ENCODE assay signal across 20 cellular contexts in genomic region chr9:135617538-135617900, GRCh38. TPM values are rescaled to one million over a fixed set of nuclear protein-coding genes. Genes with fewer than 3 reads are reported as not detected.
"Had no signal": no experiment of that assay in that cellular context is flagged by ENCODE, and none has a peak within 500 bp of the region (broad histone marks: within the 10 kb centered on the region; RNA-seq: fewer than 3 reads in every experiment).

No MANE protein-coding gene starts in this region.

- H3K79me2 ChIP-seq: hepatocyte had no signal

- H3K36me3 ChIP-seq: esophagus muscularis mucosa, gastroesophageal sphincter, heart left ventricle, left lung, lower lobe of right lung had no signal

- H3K9me3 Mint-ChIP-seq: mesothelial cell of epicardium had no signal

- H3K27ac ChIP-seq: coronary artery, dorsolateral prefrontal cortex, esophagus muscularis mucosa, foreskin keratinocyte, gastroesophageal sphincter, heart left ventricle, hepatocyte, left lung, lower lobe of right lung had no signal

- H3K4me3 Mint-ChIP-seq: mesothelial cell of epicardium had no signal

- H2AFZ ChIP-seq: hepatocyte had no signal

- ATAC-seq: foreskin keratinocyte, gastroesophageal sphincter, heart left ventricle, left cardiac atrium, left lung, left ventricle myocardium superior, lower lobe of right lung had no signal

- H3K27me3 ChIP-seq: foreskin keratinocyte had no signal

- H3K4me2 ChIP-seq: hepatocyte had no signal

- H3K4me1 ChIP-seq: esophagus muscularis mucosa, foreskin keratinocyte, gastroesophageal sphincter, heart left ventricle, left lung, lower lobe of right lung had no signal

- H3K27ac Mint-ChIP-seq: mesothelial cell of epicardium had no signal

- H3K36me3 Mint-ChIP-seq: mesothelial cell of epicardium had no signal

- DNase-seq: dermis blood vessel endothelial cell; dorsolateral prefrontal cortex; effector CD4-positive, alpha-beta T cell; effector memory CD4-positive, alpha-beta T cell; foreskin keratinocyte; heart left ventricle; left cardiac atrium; left lung; left ventricle myocardium superior; lower lobe of right lung; mesenchymal stem cell had no signal

- H3K9me3 ChIP-seq: esophagus muscularis mucosa, gastroesophageal sphincter, heart left ventricle, left lung, lower lobe of right lung had no signal

- H3K4me3 ChIP-seq: coronary artery, dorsolateral prefrontal cortex, esophagus muscularis mucosa, gastroesophageal sphincter, heart left ventricle, hepatocyte, left lung, lower lobe of right lung had no signal

RNA-seq across cellular contexts. Expression of gene GLT6D1, which starts 21.8 kb away (rescaled TPM):
- polyA plus RNA-seq: endothelial cell of umbilical vein, esophagus, fibroblast of lung, foreskin keratinocyte, heart left ventricle, hepatocyte, keratinocyte had no signal

RNA-seq across cellular contexts. Expression of gene LCN9, which starts 45.6 kb away (rescaled TPM):
- polyA plus RNA-seq: endothelial cell of umbilical vein, esophagus, fibroblast of lung, foreskin keratinocyte, heart left ventricle, keratinocyte had no signal

RNA-seq across cellular contexts. Expression of gene PAEP, which starts 56.0 kb away (rescaled TPM):
- polyA plus RNA-seq: endothelial cell of umbilical vein, esophagus, fibroblast of lung, foreskin keratinocyte, heart left ventricle, hepatocyte, keratinocyte had no signal
